In genomic region chr1:108747128-108747827, GRCh38 we compare ENCODE assay signal across 8 cellular contexts. TPM values are rescaled to one million over a fixed set of nuclear protein-coding genes. Genes with fewer than 3 reads are reported as not detected.
A peak's percentile ranks its signal among the peaks of the same experiment; 100 is the strongest.
DNase-seq lines count a peak whose midpoint lies in the region; ATAC-seq, FAIRE-seq and TF ChIP-seq lines count a peak whose summit lies in the region.

No MANE protein-coding gene starts in this region.

- peaks cover 11% of the 10 kb centered on the region for H3K27me3 Mint-ChIP-seq in brain

- ATAC-seq in HCT116 (peak; percentile 78), GM18858 (IDR thresholded peaks at IDR 0.05; ENCODE audit: unreplicated experiment) (no peak)

- H4K20me1 ChIP-seq in HCT116 (ENCODE audit: insufficient read depth): no peaks in the 10 kb centered on the region
- no peaks in the 10 kb centered on the region for H4K20me1 ChIP-seq in SU-DHL-6 (ENCODE audit: low read depth, low read length)

- TF ChIP-seq RAD21 in HCT116 (IDR thresholded peaks at IDR 0.05; ENCODE audit: low read depth): no peak

- H3K4me1 Mint-ChIP-seq in brain: peaks cover 34% of the 10 kb centered on the region

- no peaks in the 10 kb centered on the region for H3K36me3 Mint-ChIP-seq in brain

- RAD21 ChIA-PET in HCT116 (lab: Charles Lee; ENCODE audit: low non-redundant PET in 1 of 2, low total read pairs in 2 of 2, uncharacterized antibody in 2 of 2, unreplicated experiment in 2 of 2): interaction anchor here in 1 of 2 experiments (1.0 kb wide), 1 partner anchor 28 kb away, joined by 3 read pairs; no protein-coding TSS in a partner anchor

- peak overlapping the region; percentile 86 for H3K27ac ChIP-seq in HCT116 (ENCODE audit: low read depth, low read length)
- peak overlapping the region; percentile 45 for H3K27ac ChIP-seq in SU-DHL-6 (ENCODE audit: low read depth, low read length)

- POLR2A ChIA-PET in HCT116 (lab: Charles Lee): no interaction called here

- H3K9me3 ChIP-seq in HCT116 (ENCODE audit: control insufficient read depth in 1 of 2, insufficient read depth in 1 of 2, low read depth in 1 of 2, low read length in 2 of 2) (no peaks in the 10 kb centered on the region), SU-DHL-6 (ENCODE audit: insufficient read depth, low read length) (no peaks in the 10 kb centered on the region)

- peak overlapping the region; percentile 65 to 89 for H3K4me3 ChIP-seq in HCT116 (replicated peaks in 1 of 2; ENCODE audit: low read depth in 1 of 2, low read length in 2 of 2)
- H3K4me3 ChIP-seq in SU-DHL-6 (ENCODE audit: insufficient read depth, low read length, poor library complexity, severe bottlenecking): peak overlapping the region; percentile 78

- peak; percentile 50 for TF ChIP-seq POLR2A in HCT116 (IDR thresholded peaks at IDR 0.05; ENCODE audit: borderline replicate concordance, extremely low read depth, insufficient read depth, insufficient read length)

- no peaks in the 10 kb centered on the region for H3K27me3 ChIP-seq in HCT116 (ENCODE audit: insufficient read depth, low read length)
- no peaks in the 10 kb centered on the region for H3K27me3 ChIP-seq in SU-DHL-6 (ENCODE audit: low read length)

- H3K9ac ChIP-seq in HCT116 (ENCODE audit: low read length) (peak overlapping the region; percentile 82), SU-DHL-6 (ENCODE audit: low read length) (peak overlapping the region; percentile 76)

- peak overlapping the region; percentile 77 for H3K4me2 ChIP-seq in HCT116 (ENCODE audit: low read length)
- peak overlapping the region; percentile 71 for H3K4me2 ChIP-seq in SU-DHL-6 (ENCODE audit: low read depth, low read length, poor library complexity, severe bottlenecking)

- TSS peak; percentile 76 for BruUV-seq in HCT116 (replicated peaks; lab: Mats Ljungman, UMichigan)

- H3F3A ChIP-seq in SU-DHL-6 (ENCODE audit: insufficient read depth): peaks cover 10% of the 10 kb centered on the region; the same call in 1 of the 2 replicates

- DNase-seq in HCT116 (ENCODE audit: low read depth, low spot score): peak; percentile 70
- DNase-seq in NAMALWA (ENCODE audit: low spot score): peak; percentile 68
- DNase-seq in hippocampal formation (lab: John Stamatoyannopoulos, UW): peak; percentile 61 to 62
- peak; percentile 57 for DNase-seq in pulmonary artery endothelial cell (ENCODE audit: low read depth, low spot score)

- no peaks in the 10 kb centered on the region for H3K36me3 ChIP-seq in HCT116 (ENCODE audit: control insufficient read depth in 1 of 2, insufficient read depth in 2 of 2, low read length in 2 of 2)
- H3K36me3 ChIP-seq in SU-DHL-6 (ENCODE audit: low read length): 0 out of 2 replicates have a peak, but pooled peaks cover 5% of the 10 kb centered on the region

- CTCF ChIA-PET in HCT116 (lab: Charles Lee): no interaction called here

- H2AFZ ChIP-seq in HCT116 (ENCODE audit: low read depth, low read length, poor library complexity, severe bottlenecking) (no peak overlapping the region), SU-DHL-6 (ENCODE audit: low read depth, low read length, severe bottlenecking) (peak overlapping the region; percentile 69)

- FAIRE-seq in G401.6 (lab: Jason Lieb, UNC): peak; percentile 84

- H3K27ac Mint-ChIP-seq in brain: peak overlapping the region; percentile 92 to 99 (median 98)

- no peaks in the 10 kb centered on the region for H3K9me3 Mint-ChIP-seq in brain

- H3K9me2 ChIP-seq in HCT116 (ENCODE audit: insufficient read depth) (no peaks in the 10 kb centered on the region), SU-DHL-6 (replicated peaks; ENCODE audit: insufficient read depth, low read length) (no peaks in the 10 kb centered on the region)

- peaks cover 15% of the 10 kb centered on the region for H3K79me2 ChIP-seq in HCT116 (ENCODE audit: insufficient read depth, low read length)
- peaks cover 20% of the 10 kb centered on the region for H3K79me2 ChIP-seq in SU-DHL-6 (ENCODE audit: insufficient read depth, low read length)

- TF ChIP-seq CTCF in HCT116 (IDR thresholded peaks at IDR 0.05 in 2 of 3, conservative IDR thresholded peaks at IDR 0.05 in 1 of 3; ENCODE audit: borderline replicate concordance in 1 of 3, insufficient read depth in 1 of 3, low read depth in 2 of 3, low read length in 2 of 3): no peak
- TF ChIP-seq CTCF in SU-DHL-6 (IDR thresholded peaks at IDR 0.05; ENCODE audit: insufficient read depth, low read length, poor library complexity, severe bottlenecking): no peak
- TF ChIP-seq CTCF in brain (conservative IDR thresholded peaks at IDR 0.05): no peak

- peaks cover 3 to 12% of the 10 kb centered on the region in 2 experiments; a peak in 3 of 4 replicates for H3K4me1 ChIP-seq in HCT116 (ENCODE audit: control insufficient read depth in 1 of 2, insufficient read depth in 2 of 2, low read length in 2 of 2)

- H3K4me3 Mint-ChIP-seq in brain: peak overlapping the region; percentile 97 to 99 (median 98)

- intact Hi-C loops in HCT116 (cut with micrococcal nuclease): loop anchor here (5.0 kb wide), 1 partner anchor 55 kb away; the partner anchor contains the start of gene PRPF38B

TF ChIP-seq in HCT116, 20 proteins besides CTCF, POLR2A, EP300 and RAD21:
- TF ChIP-seq POLR2AphosphoS5 (IDR thresholded peaks at IDR 0.05; ENCODE audit: low read depth, low read length): peak; percentile 72
- no peak for TF ChIP-seq TCF7L2 (IDR thresholded peaks at IDR 0.05; ENCODE audit: borderline replicate concordance, extremely low read depth, insufficient read depth, insufficient read length)
- TF ChIP-seq EZH2phosphoT487 (IDR thresholded peaks at IDR 0.05; ENCODE audit: borderline replicate concordance): no peak
- TF ChIP-seq, protein P1, sequence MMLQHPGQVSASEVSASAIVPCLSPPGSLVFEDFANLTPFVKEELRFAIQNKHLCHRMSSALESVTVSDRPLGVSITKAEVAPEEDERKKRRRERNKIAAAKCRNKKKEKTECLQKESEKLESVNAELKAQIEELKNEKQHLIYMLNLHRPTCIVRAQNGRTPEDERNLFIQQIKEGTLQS (IDR thresholded peaks at IDR 0.05): no peak
- TF ChIP-seq SIN3A (IDR thresholded peaks at IDR 0.05; ENCODE audit: low read depth): 0 out of 2 replicates have a peak, but pooled peaks have one; percentile 3

RNA-seq across cellular contexts. Expression of gene STXBP3, which starts 0.8 kb away (rescaled TPM):
- total RNA-seq in HCT116 (2021; ENCODE audit: unreplicated experiment) (22.6 TPM), pulmonary artery endothelial cell (42.1 and 48.1 TPM in 2 replicates)
- polyA plus RNA-seq in HCT116 (2012): 8.7 and 8.8 TPM in 2 replicates
- polyA plus RNA-seq in brain (ENCODE audit: insufficient read depth, low read depth, low replicate concordance): 14.8 TPM

RNA-seq across cellular contexts. Expression of gene FNDC7, which starts 34.6 kb away (rescaled TPM):
- total RNA-seq in HCT116 (2021; ENCODE audit: unreplicated experiment) (0.10 TPM), pulmonary artery endothelial cell (0.04 and 0.07 TPM in 2 replicates)
- not detected in 2 replicates for polyA plus RNA-seq in HCT116 (2012)
- polyA plus RNA-seq in brain (ENCODE audit: insufficient read depth, low read depth, low replicate concordance): not detected

RNA-seq across cellular contexts. Expression of gene PRPF38B, which starts 55.2 kb away (rescaled TPM):
- total RNA-seq in HCT116 (2021; ENCODE audit: unreplicated experiment): 46.4 TPM
- 17.0 and 17.1 TPM in 2 replicates for polyA plus RNA-seq in HCT116 (2012)
- polyA plus RNA-seq in brain (ENCODE audit: insufficient read depth, low read depth, low replicate concordance): 16.9 TPM
- 12.9 and 16.4 TPM in 2 replicates for total RNA-seq in pulmonary artery endothelial cell
